ENCODE assay signal across 8 cellular contexts in genomic region chr1:226110249-226111108, GRCh38. TPM values are rescaled to one million over a fixed set of nuclear protein-coding genes. Genes with fewer than 3 reads are reported as not detected.
DNase-seq lines count a peak whose midpoint lies in the region; ATAC-seq lines count a peak whose summit lies in the region.

No MANE protein-coding gene starts in this region.

- peaks cover 35% of the 10 kb centered on the region for H3K4me1 ChIP-seq in HUES48 (ENCODE audit: control insufficient read depth, insufficient read depth, low read length)

- peak overlapping the region; percentile 50 for H3K27ac ChIP-seq in HUES48 (ENCODE audit: low read depth, low read length)

- ATAC-seq in GM21367 (IDR thresholded peaks at IDR 0.05; ENCODE audit: unreplicated experiment) = peak; percentile 71
- ATAC-seq in left ventricle myocardium superior = peak; percentile 78

- intact Hi-C loops in left ventricle myocardium superior (cut with micrococcal nuclease) = no loop called here

- H3K27me3 ChIP-seq in HUES48 (ENCODE audit: control insufficient read depth, insufficient read depth, low read length) = no peaks in the 10 kb centered on the region

- DNase-seq in DMS79 treated with DMSO at 0.1 percent for 48 hours (lab: John Stamatoyannopoulos, UW) (peak; percentile 86), SKM-1 (lab: John Stamatoyannopoulos, UW; ENCODE audit: unreplicated experiment) (peak; percentile 90), amygdala (lab: John Stamatoyannopoulos, UW) (peak in 33 of 56 donors; percentile 31 to 86 (median 64)), left ventricle myocardium superior (peak; percentile 83), putamen (ENCODE audit: low spot score) (peak; percentile 72), NCI-H187 (lab: John Stamatoyannopoulos, UW) (no peak)

- H3K36me3 ChIP-seq in HUES48 (ENCODE audit: control insufficient read depth, insufficient read depth, low read length) = no peaks in the 10 kb centered on the region

- H3K4me3 ChIP-seq in HUES48 (ENCODE audit: low read depth, low read length) = peak overlapping the region; percentile 63

- no peak overlapping the region; the same call in 1 of the 2 replicates for H3K9ac ChIP-seq in HUES48 (ENCODE audit: low read depth, low read length)

- H3K9me3 ChIP-seq in HUES48 (ENCODE audit: control insufficient read depth, insufficient read depth, low read length) = no peaks in the 10 kb centered on the region

RNA-seq across cellular contexts. Expression of gene H3-3A, which starts 48.0 kb away (rescaled TPM):
- total RNA-seq in left ventricle myocardium superior = 345 TPM

Comparison
In these comparisons a context has a peak if more than half of its experiments do, and no peak if none do; other contexts are left out.
1. DNase-seq: peak in DMS79 treated with DMSO at 0.1 percent for 48 hours (single experiment), SKM-1 (single experiment), amygdala (33 of 56), left ventricle myocardium superior (single experiment) and putamen (single experiment); none in NCI-H187 (0 of 2).